Comparison of ENCODE assay signal across 1 cellular context in genomic region chr7:40141916-40142315, GRCh38. TPM values are rescaled to one million over a fixed set of nuclear protein-coding genes. Genes with fewer than 3 reads are reported as not detected.
"Had no signal": no experiment of that assay in that cellular context is flagged by ENCODE, and none has a peak within 500 bp of the region (broad histone marks: within the 10 kb centered on the region; RNA-seq: fewer than 3 reads in every experiment).

No MANE protein-coding gene starts in this region.

RNA-seq across cellular contexts. Expression of gene SUGCT, which starts 7.1 kb away (rescaled TPM):
- total RNA-seq: activated T-helper 1 cell treated with anti-CD3 and anti-CD28 coated beads, Interleukin-12 subunit alpha, Interleukin-12 subunit beta, Interleukin-2, Interleukin-4 antibody, amounts not matched to agents 30 ng/mL and 10 ng/mL and 1 ng/mL, durations not matched to agents 14 hours and 24 hours and 36 hours had no signal
